Comparison of ENCODE assay signal across 28 cellular contexts in the genomic region with DNA sequence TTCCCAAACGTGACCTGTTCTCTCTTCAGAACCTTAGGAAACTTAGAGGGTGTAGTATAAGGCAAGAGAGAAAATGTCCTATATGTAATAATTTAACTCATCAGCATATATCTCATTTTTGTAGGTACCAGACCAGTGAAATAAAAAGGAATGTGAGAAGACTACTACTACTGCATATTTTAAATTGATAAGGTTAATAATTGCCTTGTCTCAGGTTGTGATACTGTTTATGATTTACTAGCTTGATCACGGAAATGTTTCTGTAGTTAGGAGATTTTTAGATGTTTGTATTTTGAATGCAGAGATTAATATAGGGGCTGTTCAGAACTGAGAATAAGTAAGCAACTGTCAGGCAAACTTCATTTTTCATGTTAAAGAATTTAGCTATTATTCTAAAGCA.
"Had no signal": no experiment of that assay in that cellular context is flagged by ENCODE, and none has a peak within 500 bp of the region (broad histone marks: within the 10 kb centered on the region; RNA-seq: fewer than 3 reads in every experiment).

No MANE protein-coding gene starts in this region.

- H3K36me3 ChIP-seq: left lung, lower lobe of right lung, neural progenitor cell, neutrophil, sigmoid colon, spleen, suprapubic skin, thoracic aorta, tibial artery, upper lobe of right lung had no signal

- H3K9me3 ChIP-seq: lower lobe of right lung, neutrophil, suprapubic skin, thoracic aorta, tibial artery, upper lobe of right lung had no signal

- H3K4me1 ChIP-seq: left lung, lower lobe of right lung, neural progenitor cell, sigmoid colon, spleen, suprapubic skin, tibial artery, upper lobe of right lung had no signal

- DNase-seq: hypothalamus; immature natural killer cell; islet precursor cell; left colon; left lung; lower lobe of right lung; mammary epithelial cell; mesendoderm; naive B cell; natural killer cell; nephron progenitor cell; occipital lobe; retina; right cardiac atrium; sigmoid colon; small intestine; spleen; stimulated activated CD4-positive, alpha-beta T cell treated with anti-CD3 and anti-CD28 coated beads, Interleukin-4, amount 100 ng/mL, for 24 hours; stimulated activated naive CD4-positive, alpha-beta T cell; tibial artery; trophoblast cell; upper lobe of right lung had no signal

- H3K4me3 ChIP-seq: left lung, lower lobe of right lung, neural progenitor cell, sigmoid colon, spleen, suprapubic skin, thoracic aorta, tibial artery, upper lobe of right lung had no signal

- FAIRE-seq: urothelium cell line had no signal

- H3K27ac ChIP-seq: left lung, lower lobe of right lung, neural progenitor cell, neutrophil, sigmoid colon, spleen, suprapubic skin, thoracic aorta, tibial artery, upper lobe of right lung had no signal

- H3K4me2 ChIP-seq: neural progenitor cell had no signal

- H2AFZ ChIP-seq: neural progenitor cell had no signal

- H3K9ac ChIP-seq: neural progenitor cell had no signal

- ATAC-seq: left colon; left lung; lower lobe of right lung; natural killer cell; right cardiac atrium; stimulated activated effector memory CD8-positive, alpha-beta T cell treated with anti-CD3 and anti-CD28 coated beads, Interleukin-12 subunit alpha, Interleukin-12 subunit beta, amount 100 ng/mL, for 72 hours; upper lobe of right lung had no signal

- H3K27me3 ChIP-seq: left lung, neural progenitor cell, neutrophil, sigmoid colon, spleen, suprapubic skin, tibial artery, upper lobe of right lung had no signal
